1 cellular context compared by ENCODE assay signal in genomic region chr11:133530501-133530835, GRCh38.
TF ChIP-seq lines count a peak whose summit lies in the region.

No MANE protein-coding gene starts in this region.

TF ChIP-seq in WTC11, 78 proteins besides CTCF, POLR2A, EP300 and RAD21 (continued from another document):
- TF ChIP-seq FOXP4 (CRISPR knock-in tag; IDR thresholded peaks at IDR 0.05) (0 out of 2 replicates have a peak, but pooled peaks have one; percentile 40), NR1H2 (CRISPR knock-in tag; IDR thresholded peaks at IDR 0.05) (no peak), E2F4 (CRISPR knock-in tag; IDR thresholded peaks at IDR 0.05; ENCODE audit: borderline replicate concordance, low read depth) (no peak), E2F5 (CRISPR knock-in tag; IDR thresholded peaks at IDR 0.05) (no peak), NFE2L1 (CRISPR knock-in tag; IDR thresholded peaks at IDR 0.05) (no peak), TEAD1 (CRISPR knock-in tag; IDR thresholded peaks at IDR 0.05) (peak; percentile 46; the same call in 1 of the 2 replicates), PRDM15 (CRISPR knock-in tag; IDR thresholded peaks at IDR 0.05) (no peak; the same call in 1 of the 2 replicates), PRRX2 (CRISPR knock-in tag; IDR thresholded peaks at IDR 0.05) (no peak)
